ENCODE assay signal across 10 cellular contexts in the genomic region with DNA sequence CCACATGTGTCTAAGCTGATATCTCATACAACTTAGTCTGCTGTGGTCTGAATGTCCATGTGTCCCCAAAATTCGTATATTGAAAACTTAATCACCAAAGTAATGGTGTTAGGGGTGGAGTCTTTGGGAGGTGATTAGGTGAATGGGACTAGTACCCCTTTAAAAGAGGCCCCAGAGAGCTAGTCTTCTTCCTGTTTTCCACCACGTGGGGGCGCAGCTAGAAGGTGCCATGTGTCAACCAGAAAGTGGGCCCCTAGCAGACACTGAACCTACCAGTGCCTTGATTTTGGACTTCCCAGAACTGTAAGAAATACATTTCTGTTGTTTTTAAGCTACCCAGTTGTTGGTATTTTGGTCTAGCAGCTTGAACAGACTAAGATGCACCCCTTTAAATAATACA.
DNase-seq lines count a peak whose midpoint lies in the region; ATAC-seq and TF ChIP-seq lines count a peak whose summit lies in the region.
"Had no signal": no experiment of that assay in that cellular context is flagged by ENCODE, and none has a peak within 500 bp of the region (broad histone marks: within the 10 kb centered on the region; RNA-seq: fewer than 3 reads in every experiment).

No MANE protein-coding gene starts in this region.

- in situ Hi-C loops in GM23248 (cut with MboI) = loop anchor here (10.0 kb wide), 1 partner anchor 331 kb away; a partner anchor contains a TSS
- in situ Hi-C loops in Panc1 (cut with HindIII; ENCODE audit: low pct_unique_long_range_greater_than_20kb, low sequenced_read_pairs) = no loop called here

- no peaks in the 10 kb centered on the region for H3K9me3 ChIP-seq in GM23248 (ENCODE audit: low read depth)
- peaks cover 13% of the 10 kb centered on the region; the same call in 1 of the 2 replicates for H3K9me3 ChIP-seq in Panc1 (ENCODE audit: control insufficient read depth, insufficient read depth, low read depth, low read length)

- H2AFZ ChIP-seq in GM23248 = no peak overlapping the region

- POLR2A ChIA-PET in Panc1 (lab: Charles Lee) = no interaction called here

- H3K4me1 ChIP-seq in GM23248 (ENCODE audit: insufficient read depth) (peaks cover 24% of the 10 kb centered on the region), Panc1 (ENCODE audit: control insufficient read depth, insufficient read depth, low read length) (no peaks in the 10 kb centered on the region; the same call in 1 of the 2 replicates)

- H3K4me2 ChIP-seq in GM23248 (ENCODE audit: unreplicated experiment) = no peak overlapping the region

- no peaks in the 10 kb centered on the region for H3K9me2 ChIP-seq in GM23248 (ENCODE audit: insufficient read depth)

- no peaks in the 10 kb centered on the region for H4K20me1 ChIP-seq in GM23248 (ENCODE audit: insufficient read depth)

- no TSS peak for BruUV-seq in Panc1 (replicated peaks; lab: Mats Ljungman, UMichigan)

- H3K79me2 ChIP-seq in GM23248 (ENCODE audit: insufficient read depth) = 0 out of 2 replicates have a peak, but pooled peaks cover 3% of the 10 kb centered on the region

- DNase-seq in COLO829 (ENCODE audit: low spot score) (peak; percentile 54), GM23248 (peak; percentile 81), Panc1 (ENCODE audit: low read depth, low spot score) (no peak), fibroblast of gingiva (ENCODE audit: low read depth) (peak; percentile 55), NCI-H1417 (lab: John Stamatoyannopoulos, UW) (no peak), hypothalamus (lab: John Stamatoyannopoulos, UW) (no peak)
- peak; percentile 39 to 46 for DNase-seq in stimulated activated CD4-positive, alpha-beta T cell treated with anti-CD3 and anti-CD28 coated beads, Interleukin-2, amount 100 ng/mL, for 48 hours

- no peak overlapping the region for H3K9ac ChIP-seq in GM23248

- WGBS in GM23248 (ENCODE audit: low coverage in 1 of 2, low lambda C conversion rate in 2 of 2, missing lambda C conversion rate in 2 of 2), 2 experiments = 28 to 31% methylated on average over 3 of the region's 3 CpGs

- no peak for TF ChIP-seq CTCF in Panc1 (IDR thresholded peaks at IDR 0.05)

- H3F3A ChIP-seq in GM23248 (ENCODE audit: insufficient read depth) = peaks cover 26% of the 10 kb centered on the region

- H3K27ac ChIP-seq in GM23248 (no peak overlapping the region), Panc1 (ENCODE audit: low read length) (no peak overlapping the region)

- ATAC-seq in Panc1 (peak; percentile 68), HG02885 (IDR thresholded peaks at IDR 0.05; ENCODE audit: poor library complexity, unreplicated experiment) (no peak)
- ATAC-seq: naive thymus-derived CD8-positive, alpha-beta T cell; T-cell had no signal

- H3K36me3 ChIP-seq in GM23248 (ENCODE audit: low read depth) = no peaks in the 10 kb centered on the region
- H3K36me3 ChIP-seq in Panc1 (ENCODE audit: control insufficient read depth, insufficient read depth, low read length) = no peaks in the 10 kb centered on the region

- H3K4me3 ChIP-seq in GM23248 (no peak overlapping the region), Panc1 (ENCODE audit: low read depth in 2 of 2, low read length in 2 of 2) (no peak overlapping the region)

- CTCF ChIA-PET in Panc1 (lab: Charles Lee) = interaction anchor here (1.0 kb wide), 1 partner anchor 272 kb away, joined by 3 read pairs; no protein-coding TSS in a partner anchor

- intact Hi-C loops in Panc1 (cut with micrococcal nuclease; ENCODE audit: unreplicated experiment) = no loop called here

- no peaks in the 10 kb centered on the region for H3K27me3 ChIP-seq in GM23248 (replicated peaks; ENCODE audit: insufficient read depth)
- H3K27me3 ChIP-seq in Panc1 (ENCODE audit: control insufficient read depth, insufficient read depth, low read length) = no peaks in the 10 kb centered on the region

Comparison
In these comparisons a context has a peak if more than half of its experiments do, and no peak if none do; other contexts are left out.
1. DNase-seq: peak in COLO829 (single experiment), GM23248 (single experiment), fibroblast of gingiva (single experiment) and stimulated activated CD4-positive, alpha-beta T cell treated with anti-CD3 and anti-CD28 coated beads, Interleukin-2, amount 100 ng/mL, for 48 hours (2 of 2); none in Panc1 (single experiment), NCI-H1417 (0 of 3) and hypothalamus (0 of 51).